Comparison of ENCODE assay signal across 1 cellular context in genomic region chr12:128796439-128797118, GRCh38.
TF ChIP-seq lines count a peak whose summit lies in the region.

No MANE protein-coding gene starts in this region.

TF ChIP-seq in HepG2, 621 proteins besides CTCF, POLR2A, EP300 and RAD21:
- TF ChIP-seq GABPA (IDR thresholded peaks at IDR 0.05; ENCODE audit: low read depth, low read length), result 0 out of 2 replicates have a peak, but pooled peaks have one; percentile 12
- TF ChIP-seq GABPA (CRISPR knock-in tag; IDR thresholded peaks at IDR 0.05; ENCODE audit: low read depth), result no peak
- TF ChIP-seq SP5 (CRISPR knock-in tag; IDR thresholded peaks at IDR 0.05; ENCODE audit: borderline replicate concordance, low read depth), result no peak
